Comparison of ENCODE assay signal across 14 cellular contexts in genomic region chr18:29147944-29148343, GRCh38.
DNase-seq lines count a peak whose midpoint lies in the region; ATAC-seq and TF ChIP-seq lines count a peak whose summit lies in the region.
"Had no signal": no experiment of that assay in that cellular context is flagged by ENCODE, and none has a peak within 500 bp of the region (broad histone marks: within the 10 kb centered on the region; RNA-seq: fewer than 3 reads in every experiment).

No MANE protein-coding gene starts in this region.

- no peak for TF ChIP-seq CTCF in right atrium auricular region (IDR thresholded peaks at IDR 0.05)
- no peak for TF ChIP-seq CTCF in fibroblast of lung (conservative IDR thresholded peaks at IDR 0.05 in 1 of 2, IDR thresholded peaks at IDR 0.05 in 1 of 2; ENCODE audit: low read depth in 1 of 2, low read length in 2 of 2)
- no peak for TF ChIP-seq CTCF in upper lobe of right lung (IDR thresholded peaks at IDR 0.05)

- H3K27me3 ChIP-seq in right atrium auricular region = no peaks in the 10 kb centered on the region
- H3K27me3 ChIP-seq in fibroblast of lung (ENCODE audit: control insufficient read depth, insufficient read depth, low read length) = no peaks in the 10 kb centered on the region
- no peaks in the 10 kb centered on the region for H3K27me3 ChIP-seq in upper lobe of right lung
- H3K27me3 ChIP-seq: upper lobe of left lung had no signal

- H3K36me3 ChIP-seq in right atrium auricular region = no peaks in the 10 kb centered on the region
- no peaks in the 10 kb centered on the region for H3K36me3 ChIP-seq in fibroblast of lung (ENCODE audit: control insufficient read depth, insufficient read depth, low read length)
- no peaks in the 10 kb centered on the region for H3K36me3 ChIP-seq in upper lobe of right lung
- H3K36me3 ChIP-seq: upper lobe of left lung had no signal

- H3K9ac ChIP-seq in fibroblast of lung (ENCODE audit: insufficient read depth, low read length) = no peak overlapping the region

- H3K27ac ChIP-seq in right atrium auricular region (no peak overlapping the region), fibroblast of lung (ENCODE audit: insufficient read depth, low read length) (peak overlapping the region; percentile 18), upper lobe of right lung (no peak overlapping the region)
- H3K27ac ChIP-seq: upper lobe of left lung had no signal

- DNase-seq in Right ventricle myocardium superior (peak; percentile 10), right atrium auricular region (ENCODE audit: low spot score) (no peak), RKO (ENCODE audit: low spot score) (peak; percentile 77), fibroblast of lung (ENCODE audit: low read depth in 2 of 2) (peak; percentile 72 to 82), upper lobe of right lung (no peak), NCI-H345 (lab: John Stamatoyannopoulos, UW) (no peak)
- no peak for DNase-seq in stimulated activated CD4-positive, alpha-beta T cell treated with anti-CD3 and anti-CD28 coated beads, Interleukin-4, amount 100 ng/mL, for 24 hours
- DNase-seq: activated T-cell treated with anti-CD3 and anti-CD28 coated beads for 4 hours; C1 segment of cervical spinal cord; effector CD4-positive, alpha-beta T cell; midbrain; stimulated activated CD4-positive, alpha-beta T cell treated with anti-CD3 and anti-CD28 coated beads, Interleukin-2, amount 100 ng/mL, for 48 hours had no signal

- H3K4me1 ChIP-seq in right atrium auricular region (no peaks in the 10 kb centered on the region), fibroblast of lung (ENCODE audit: control insufficient read depth, extremely low read depth, insufficient read depth, low read length) (no peaks in the 10 kb centered on the region), upper lobe of right lung (no peaks in the 10 kb centered on the region)
- H3K4me1 ChIP-seq: upper lobe of left lung had no signal

- intact Hi-C loops in Right ventricle myocardium superior (cut with DNase I) = no loop called here
- intact Hi-C loops in upper lobe of right lung (cut with DNase I) = no loop called here

- ATAC-seq in Right ventricle myocardium superior (ENCODE audit: poor library complexity) (no peak), upper lobe of right lung (peak; percentile 58), HG02970 (IDR thresholded peaks at IDR 0.05; ENCODE audit: low FRiP score, unreplicated experiment) (no peak)

- H3K4me3 ChIP-seq in right atrium auricular region (no peak overlapping the region), fibroblast of lung (replicated peaks in 1 of 4; ENCODE audit: control extremely low read depth in 1 of 4, insufficient read depth in 1 of 4, low read depth in 3 of 4, low read length in 4 of 4) (no peak overlapping the region), upper lobe of right lung (no peak overlapping the region)
- H3K4me3 ChIP-seq: upper lobe of left lung had no signal

- H3K9me3 ChIP-seq in right atrium auricular region (no peaks in the 10 kb centered on the region), fibroblast of lung (ENCODE audit: control insufficient read depth, insufficient read depth, low read depth, low read length) (no peaks in the 10 kb centered on the region), upper lobe of right lung (no peaks in the 10 kb centered on the region)
- H3K9me3 ChIP-seq: upper lobe of left lung had no signal

- H4K20me1 ChIP-seq in fibroblast of lung (ENCODE audit: control insufficient read depth, extremely low read depth, insufficient read depth, low read length) = no peaks in the 10 kb centered on the region

- no peaks in the 10 kb centered on the region for H3K79me2 ChIP-seq in fibroblast of lung (ENCODE audit: control insufficient read depth, insufficient read depth, low read length)

- H3K4me2 ChIP-seq in fibroblast of lung (ENCODE audit: extremely low read depth, insufficient read depth, low read length) = no peak overlapping the region

- peak overlapping the region; percentile 44 for H2AFZ ChIP-seq in fibroblast of lung (ENCODE audit: low read length)

Comparison
In these comparisons a context has a peak if more than half of its experiments do, and no peak if none do; other contexts are left out.
1. DNase-seq: peak in Right ventricle myocardium superior (single experiment), RKO (single experiment) and fibroblast of lung (2 of 2); none in right atrium auricular region (single experiment), upper lobe of right lung (single experiment), NCI-H345 (single experiment) and stimulated activated CD4-positive, alpha-beta T cell treated with anti-CD3 and anti-CD28 coated beads, Interleukin-4, amount 100 ng/mL, for 24 hours (single experiment).